1 cellular context compared by ENCODE assay signal in the genomic region with DNA sequence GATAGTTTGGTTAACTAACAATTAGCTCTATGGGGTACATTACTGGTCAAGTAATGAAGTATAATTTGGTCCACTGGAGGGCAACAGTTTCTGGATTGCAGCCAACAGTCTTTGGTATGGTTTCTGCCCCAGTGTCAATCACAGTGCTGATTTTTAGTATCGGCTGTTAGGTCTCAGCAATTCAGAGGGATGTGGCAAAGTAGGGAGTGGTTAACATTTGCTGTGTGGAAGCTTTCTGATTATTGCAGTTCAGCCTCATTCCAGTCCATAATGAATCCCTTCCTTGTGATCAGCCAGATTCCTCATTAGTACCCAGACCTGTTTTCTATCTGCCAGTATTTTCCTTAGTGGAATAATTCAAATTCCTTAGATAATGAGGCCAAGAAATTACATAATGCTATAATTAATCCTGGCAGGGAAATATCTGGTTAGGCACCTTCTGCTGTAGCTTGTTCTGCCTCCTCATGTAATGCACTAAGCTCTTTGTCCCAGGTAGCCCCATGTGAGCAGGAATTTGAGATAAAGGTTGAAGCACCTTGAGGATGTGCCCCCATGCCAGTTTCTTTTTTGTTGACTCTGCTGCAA.
TF ChIP-seq lines count a peak whose summit lies in the region.

No MANE protein-coding gene starts in this region.

TF ChIP-seq in GM23338, 12 proteins besides CTCF, POLR2A, EP300 and RAD21 (continued from another document):
- TF ChIP-seq, protein P1, sequence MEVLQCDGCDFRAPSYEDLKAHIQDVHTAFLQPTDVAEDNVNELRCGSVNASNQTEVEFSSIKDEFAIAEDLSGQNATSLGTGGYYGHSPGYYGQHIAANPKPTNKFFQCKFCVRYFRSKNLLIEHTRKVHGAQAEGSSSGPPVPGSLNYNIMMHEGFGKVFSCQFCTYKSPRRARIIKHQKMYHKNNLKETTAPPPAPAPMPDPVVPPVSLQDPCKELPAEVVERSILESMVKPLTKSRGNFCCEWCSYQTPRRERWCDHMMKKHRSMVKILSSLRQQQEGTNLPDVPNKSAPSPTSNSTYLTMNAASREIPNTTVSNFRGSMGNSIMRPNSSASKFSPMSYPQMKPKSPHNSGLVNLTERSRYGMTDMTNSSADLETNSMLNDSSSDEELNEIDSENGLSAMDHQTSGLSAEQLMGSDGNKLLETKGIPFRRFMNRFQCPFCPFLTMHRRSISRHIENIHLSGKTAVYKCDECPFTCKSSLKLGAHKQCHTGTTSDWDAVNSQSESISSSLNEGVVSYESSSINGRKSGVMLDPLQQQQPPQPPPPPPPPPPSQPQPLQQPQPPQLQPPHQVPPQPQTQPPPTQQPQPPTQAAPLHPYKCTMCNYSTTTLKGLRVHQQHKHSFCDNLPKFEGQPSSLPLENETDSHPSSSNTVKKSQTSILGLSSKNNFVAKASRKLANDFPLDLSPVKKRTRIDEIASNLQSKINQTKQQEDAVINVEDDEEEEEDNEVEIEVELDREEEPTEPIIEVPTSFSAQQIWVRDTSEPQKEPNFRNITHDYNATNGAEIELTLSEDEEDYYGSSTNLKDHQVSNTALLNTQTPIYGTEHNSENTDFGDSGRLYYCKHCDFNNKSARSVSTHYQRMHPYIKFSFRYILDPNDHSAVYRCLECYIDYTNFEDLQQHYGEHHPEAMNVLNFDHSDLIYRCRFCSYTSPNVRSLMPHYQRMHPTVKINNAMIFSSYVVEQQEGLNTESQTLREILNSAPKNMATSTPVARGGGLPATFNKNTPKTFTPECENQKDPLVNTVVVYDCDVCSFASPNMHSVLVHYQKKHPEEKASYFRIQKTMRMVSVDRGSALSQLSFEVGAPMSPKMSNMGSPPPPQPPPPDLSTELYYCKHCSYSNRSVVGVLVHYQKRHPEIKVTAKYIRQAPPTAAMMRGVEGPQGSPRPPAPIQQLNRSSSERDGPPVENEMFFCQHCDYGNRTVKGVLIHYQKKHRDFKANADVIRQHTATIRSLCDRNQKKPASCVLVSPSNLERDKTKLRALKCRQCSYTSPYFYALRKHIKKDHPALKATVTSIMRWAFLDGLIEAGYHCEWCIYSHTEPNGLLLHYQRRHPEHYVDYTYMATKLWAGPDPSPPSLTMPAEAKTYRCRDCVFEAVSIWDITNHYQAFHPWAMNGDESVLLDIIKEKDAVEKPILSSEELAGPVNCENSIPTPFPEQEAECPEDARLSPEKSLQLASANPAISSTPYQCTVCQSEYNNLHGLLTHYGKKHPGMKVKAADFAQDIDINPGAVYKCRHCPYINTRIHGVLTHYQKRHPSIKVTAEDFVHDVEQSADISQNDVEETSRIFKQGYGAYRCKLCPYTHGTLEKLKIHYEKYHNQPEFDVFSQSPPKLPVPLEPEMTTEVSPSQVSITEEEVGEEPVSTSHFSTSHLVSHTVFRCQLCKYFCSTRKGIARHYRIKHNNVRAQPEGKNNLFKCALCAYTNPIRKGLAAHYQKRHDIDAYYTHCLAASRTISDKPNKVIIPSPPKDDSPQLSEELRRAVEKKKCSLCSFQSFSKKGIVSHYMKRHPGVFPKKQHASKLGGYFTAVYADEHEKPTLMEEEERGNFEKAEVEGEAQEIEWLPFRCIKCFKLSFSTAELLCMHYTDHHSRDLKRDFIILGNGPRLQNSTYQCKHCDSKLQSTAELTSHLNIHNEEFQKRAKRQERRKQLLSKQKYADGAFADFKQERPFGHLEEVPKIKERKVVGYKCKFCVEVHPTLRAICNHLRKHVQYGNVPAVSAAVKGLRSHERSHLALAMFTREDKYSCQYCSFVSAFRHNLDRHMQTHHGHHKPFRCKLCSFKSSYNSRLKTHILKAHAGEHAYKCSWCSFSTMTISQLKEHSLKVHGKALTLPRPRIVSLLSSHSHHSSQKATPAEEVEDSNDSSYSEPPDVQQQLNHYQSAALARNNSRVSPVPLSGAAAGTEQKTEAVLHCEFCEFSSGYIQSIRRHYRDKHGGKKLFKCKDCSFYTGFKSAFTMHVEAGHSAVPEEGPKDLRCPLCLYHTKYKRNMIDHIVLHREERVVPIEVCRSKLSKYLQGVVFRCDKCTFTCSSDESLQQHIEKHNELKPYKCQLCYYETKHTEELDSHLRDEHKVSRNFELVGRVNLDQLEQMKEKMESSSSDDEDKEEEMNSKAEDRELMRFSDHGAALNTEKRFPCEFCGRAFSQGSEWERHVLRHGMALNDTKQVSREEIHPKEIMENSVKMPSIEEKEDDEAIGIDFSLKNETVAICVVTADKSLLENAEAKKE (CRISPR knock-in tag; IDR thresholded peaks at IDR 0.05): no peak
- TF ChIP-seq JUNB (IDR thresholded peaks at IDR 0.05; ENCODE audit: unreplicated experiment) (no peak), NANOG (IDR thresholded peaks at IDR 0.05; ENCODE audit: borderline replicate concordance) (no peak), ZNF114 (CRISPR knock-in tag; IDR thresholded peaks at IDR 0.05) (no peak), EZH2 (IDR thresholded peaks at IDR 0.05; ENCODE audit: low read depth, unreplicated experiment) (no peak)
TF ChIP-seq in GM23338: peak in this region for 0.
